In genomic region chr2:240255811-240256703, GRCh38 we compare ENCODE assay signal across 1 cellular context.
TF ChIP-seq lines count a peak whose summit lies in the region.

No MANE protein-coding gene starts in this region.

TF ChIP-seq in HepG2, 621 proteins besides CTCF, POLR2A, EP300 and RAD21 (continued from another document and continues in another):
- TF ChIP-seq STAG1 (CRISPR knock-in tag; IDR thresholded peaks at IDR 0.05) = peak; percentile 3; the same call in 1 of the 2 replicates
- peak; percentile 67; the same call in 1 of the 2 replicates for TF ChIP-seq ZNF501 (CRISPR knock-in tag; IDR thresholded peaks at IDR 0.05)
- no peak; the same call in 1 of the 2 replicates for TF ChIP-seq ZBTB43 (CRISPR knock-in tag; conservative IDR thresholded peaks at IDR 0.05)
- no peak for TF ChIP-seq NR2C2 (CRISPR knock-in tag; IDR thresholded peaks at IDR 0.05; ENCODE audit: borderline replicate concordance)
- TF ChIP-seq SSRP1 (CRISPR knock-in tag; IDR thresholded peaks at IDR 0.05) = no peak
- TF ChIP-seq SKIL (CRISPR knock-in tag; IDR thresholded peaks at IDR 0.05; ENCODE audit: borderline replicate concordance) = no peak
- no peak for TF ChIP-seq ZNF101 (CRISPR knock-in tag; IDR thresholded peaks at IDR 0.05; ENCODE audit: borderline replicate concordance, low read depth)
- TF ChIP-seq, protein P1, sequence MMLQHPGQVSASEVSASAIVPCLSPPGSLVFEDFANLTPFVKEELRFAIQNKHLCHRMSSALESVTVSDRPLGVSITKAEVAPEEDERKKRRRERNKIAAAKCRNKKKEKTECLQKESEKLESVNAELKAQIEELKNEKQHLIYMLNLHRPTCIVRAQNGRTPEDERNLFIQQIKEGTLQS (CRISPR knock-in tag; IDR thresholded peaks at IDR 0.05) = peak; percentile 88
- TF ChIP-seq ZNF609 (CRISPR knock-in tag; IDR thresholded peaks at IDR 0.05; ENCODE audit: borderline replicate concordance) = no peak; the same call in 1 of the 2 replicates
- no peak; the same call in 1 of the 2 replicates for TF ChIP-seq ARID4A (CRISPR knock-in tag; IDR thresholded peaks at IDR 0.05; ENCODE audit: borderline replicate concordance)
- TF ChIP-seq, protein P2, sequence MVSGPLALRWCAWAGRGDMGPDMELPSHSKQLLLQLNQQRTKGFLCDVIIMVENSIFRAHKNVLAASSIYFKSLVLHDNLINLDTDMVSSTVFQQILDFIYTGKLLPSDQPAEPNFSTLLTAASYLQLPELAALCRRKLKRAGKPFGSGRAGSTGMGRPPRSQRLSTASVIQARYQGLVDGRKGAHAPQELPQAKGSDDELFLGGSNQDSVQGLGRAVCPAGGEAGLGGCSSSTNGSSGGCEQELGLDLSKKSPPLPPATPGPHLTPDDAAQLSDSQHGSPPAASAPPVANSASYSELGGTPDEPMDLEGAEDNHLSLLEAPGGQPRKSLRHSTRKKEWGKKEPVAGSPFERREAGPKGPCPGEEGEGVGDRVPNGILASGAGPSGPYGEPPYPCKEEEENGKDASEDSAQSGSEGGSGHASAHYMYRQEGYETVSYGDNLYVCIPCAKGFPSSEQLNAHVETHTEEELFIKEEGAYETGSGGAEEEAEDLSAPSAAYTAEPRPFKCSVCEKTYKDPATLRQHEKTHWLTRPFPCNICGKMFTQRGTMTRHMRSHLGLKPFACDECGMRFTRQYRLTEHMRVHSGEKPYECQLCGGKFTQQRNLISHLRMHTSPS (CRISPR knock-in tag; IDR thresholded peaks at IDR 0.05; ENCODE audit: low read depth) = peak; percentile 45; the same call in 1 of the 2 replicates
- TF ChIP-seq PITX1 (CRISPR knock-in tag; IDR thresholded peaks at IDR 0.05) = peak; percentile 79
- TF ChIP-seq ZNF776 (CRISPR knock-in tag; IDR thresholded peaks at IDR 0.05) = no peak
- no peak for TF ChIP-seq ZNF775 (CRISPR knock-in tag; IDR thresholded peaks at IDR 0.05; ENCODE audit: borderline replicate concordance)
- no peak for TF ChIP-seq MLLT10 (CRISPR knock-in tag; IDR thresholded peaks at IDR 0.05)
- TF ChIP-seq, protein P3, sequence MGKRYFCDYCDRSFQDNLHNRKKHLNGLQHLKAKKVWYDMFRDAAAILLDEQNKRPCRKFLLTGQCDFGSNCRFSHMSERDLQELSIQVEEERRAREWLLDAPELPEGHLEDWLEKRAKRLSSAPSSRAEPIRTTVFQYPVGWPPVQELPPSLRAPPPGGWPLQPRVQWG (CRISPR knock-in tag; IDR thresholded peaks at IDR 0.05; ENCODE audit: borderline replicate concordance, low read depth) = no peak
- TF ChIP-seq ATRX (CRISPR knock-in tag; IDR thresholded peaks at IDR 0.05; ENCODE audit: borderline replicate concordance) = 0 out of 2 replicates have a peak, but pooled peaks have one; percentile 62
- peak; percentile 43; the same call in 1 of the 2 replicates for TF ChIP-seq CBFB (CRISPR knock-in tag; IDR thresholded peaks at IDR 0.05)
- TF ChIP-seq HOXA9 (CRISPR knock-in tag; IDR thresholded peaks at IDR 0.05; ENCODE audit: borderline replicate concordance) = no peak
- TF ChIP-seq CERS6 (CRISPR knock-in tag; IDR thresholded peaks at IDR 0.05) = no peak
- no peak for TF ChIP-seq PBX3 (CRISPR knock-in tag; IDR thresholded peaks at IDR 0.05; ENCODE audit: borderline replicate concordance)
- peak; percentile 45; the same call in 1 of the 2 replicates for TF ChIP-seq YEATS2 (CRISPR knock-in tag; IDR thresholded peaks at IDR 0.05; ENCODE audit: borderline replicate concordance)
- no peak for TF ChIP-seq KAT2B (IDR thresholded peaks at IDR 0.05; ENCODE audit: borderline replicate concordance, low read depth, low read length)
- peak; percentile 64 for TF ChIP-seq HNF4A (CRISPR knock-in tag; IDR thresholded peaks at IDR 0.05)
- TF ChIP-seq ZNF558 (CRISPR knock-in tag; IDR thresholded peaks at IDR 0.05; ENCODE audit: borderline replicate concordance) = no peak
- TF ChIP-seq ZFP90 (CRISPR knock-in tag; IDR thresholded peaks at IDR 0.05; ENCODE audit: borderline replicate concordance) = no peak
- TF ChIP-seq RCOR2 (CRISPR knock-in tag; IDR thresholded peaks at IDR 0.05) = 0 out of 2 replicates have a peak, but pooled peaks have one; percentile 40
- TF ChIP-seq ZNF563 (CRISPR knock-in tag; IDR thresholded peaks at IDR 0.05) = no peak
- TF ChIP-seq, protein P4, sequence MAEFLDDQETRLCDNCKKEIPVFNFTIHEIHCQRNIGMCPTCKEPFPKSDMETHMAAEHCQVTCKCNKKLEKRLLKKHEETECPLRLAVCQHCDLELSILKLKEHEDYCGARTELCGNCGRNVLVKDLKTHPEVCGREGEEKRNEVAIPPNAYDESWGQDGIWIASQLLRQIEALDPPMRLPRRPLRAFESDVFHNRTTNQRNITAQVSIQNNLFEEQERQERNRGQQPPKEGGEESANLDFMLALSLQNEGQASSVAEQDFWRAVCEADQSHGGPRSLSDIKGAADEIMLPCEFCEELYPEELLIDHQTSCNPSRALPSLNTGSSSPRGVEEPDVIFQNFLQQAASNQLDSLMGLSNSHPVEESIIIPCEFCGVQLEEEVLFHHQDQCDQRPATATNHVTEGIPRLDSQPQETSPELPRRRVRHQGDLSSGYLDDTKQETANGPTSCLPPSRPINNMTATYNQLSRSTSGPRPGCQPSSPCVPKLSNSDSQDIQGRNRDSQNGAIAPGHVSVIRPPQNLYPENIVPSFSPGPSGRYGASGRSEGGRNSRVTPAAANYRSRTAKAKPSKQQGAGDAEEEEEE (CRISPR knock-in tag; IDR thresholded peaks at IDR 0.05; ENCODE audit: borderline replicate concordance) = no peak; the same call in 1 of the 2 replicates
- TF ChIP-seq ZFP36L2 (CRISPR knock-in tag; IDR thresholded peaks at IDR 0.05) = no peak
- peak; percentile 86; the same call in 1 of the 2 replicates for TF ChIP-seq KLF11 (CRISPR knock-in tag; IDR thresholded peaks at IDR 0.05)
- no peak for TF ChIP-seq KDM5A (IDR thresholded peaks at IDR 0.05; ENCODE audit: borderline replicate concordance, low read length)
- TF ChIP-seq RORA (CRISPR knock-in tag; IDR thresholded peaks at IDR 0.05) = no peak
- TF ChIP-seq SMARCC2 (IDR thresholded peaks at IDR 0.05) = 0 out of 2 replicates have a peak, but pooled peaks have one; percentile 8
- TF ChIP-seq SIN3A (IDR thresholded peaks at IDR 0.05; ENCODE audit: borderline replicate concordance, low read depth, low read length) = peak; percentile 39; the same call in 1 of the 2 replicates
- TF ChIP-seq PRMT3 (CRISPR knock-in tag; IDR thresholded peaks at IDR 0.05; ENCODE audit: borderline replicate concordance, low read depth) = no peak
- TF ChIP-seq ZNF343 (CRISPR knock-in tag; IDR thresholded peaks at IDR 0.05) = no peak
- peak; percentile 64 for TF ChIP-seq ERF (CRISPR knock-in tag; IDR thresholded peaks at IDR 0.05)
- TF ChIP-seq TEAD3 (CRISPR knock-in tag; optimal IDR thresholded peaks at IDR 0.05; ENCODE audit: borderline replicate concordance) = peak; percentile 100
- no peak for TF ChIP-seq ZNF30 (CRISPR knock-in tag; IDR thresholded peaks at IDR 0.05)
- TF ChIP-seq IKZF4 (CRISPR knock-in tag; IDR thresholded peaks at IDR 0.05; ENCODE audit: borderline replicate concordance, low read depth, not compliant biosample characterization) = no peak
- no peak for TF ChIP-seq ZNF207 (IDR thresholded peaks at IDR 0.05; ENCODE audit: borderline replicate concordance)
- peak; percentile 60; the same call in 1 of the 2 replicates for TF ChIP-seq TGIF2 (CRISPR knock-in tag; IDR thresholded peaks at IDR 0.05)
- TF ChIP-seq SAFB2 (CRISPR knock-in tag; IDR thresholded peaks at IDR 0.05; ENCODE audit: borderline replicate concordance, low read depth) = no peak
- TF ChIP-seq PHF5A (CRISPR knock-in tag; IDR thresholded peaks at IDR 0.05; ENCODE audit: low read depth, unreplicated experiment) = no peak
